8 cellular contexts compared by ENCODE assay signal in the genomic region with DNA sequence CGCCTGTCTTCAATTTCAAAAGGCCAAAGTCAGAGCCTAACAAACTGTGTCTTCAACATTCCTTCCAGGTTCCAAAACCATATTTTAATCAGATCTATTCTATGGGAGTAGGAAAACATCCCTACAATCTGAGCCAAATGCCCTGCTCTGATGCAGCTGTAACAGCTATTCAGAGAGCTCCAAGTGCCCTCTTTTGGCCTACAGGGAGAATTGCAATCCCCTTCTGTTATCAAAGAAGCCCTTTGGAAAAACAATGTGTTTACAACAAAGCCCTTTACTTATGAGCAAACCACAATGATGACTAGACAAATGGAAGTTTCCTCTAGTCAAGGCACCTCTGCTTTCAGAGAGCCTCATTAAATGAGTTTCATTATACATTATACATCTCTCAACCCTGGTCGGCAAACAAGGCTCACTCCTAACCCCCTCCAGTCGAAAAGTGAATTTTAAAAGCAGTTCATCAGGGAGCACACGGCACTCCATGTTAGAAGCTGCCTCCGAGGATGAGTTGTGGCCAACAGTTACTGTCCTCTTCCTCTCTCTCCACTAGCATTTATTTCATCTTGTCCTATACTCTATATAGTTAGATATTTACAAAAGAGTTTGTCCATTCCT. TPM values are rescaled to one million over a fixed set of nuclear protein-coding genes. Genes with fewer than 3 reads are reported as not detected.
DNase-seq lines count a peak whose midpoint lies in the region; ATAC-seq, FAIRE-seq and TF ChIP-seq lines count a peak whose summit lies in the region.

No MANE protein-coding gene starts in this region.

- H3K9me3 Mint-ChIP-seq in activated CD4-positive, alpha-beta memory T cell treated with anti-CD3 and anti-CD28 coated beads, Interleukin-2, amount 10 ng/mL, durations not matched to agents 7 days and 5 days: no peaks in the 10 kb centered on the region

- no peak overlapping the region for H3K4me3 ChIP-seq in smooth muscle cell

- H2AFZ ChIP-seq in smooth muscle cell (ENCODE audit: low read depth): no peak overlapping the region

- CTCF ChIA-PET in activated CD4-positive, alpha-beta memory T cell treated with anti-CD3 and anti-CD28 coated beads, Interleukin-2, amount 10 ng/mL, durations not matched to agents 7 days and 5 days (lab: Charles Lee): interaction anchor here (0.6 to 1.6 kb wide), 6 partner anchors 10 to 575 kb away, joined by 3 to 5 read pairs (median 4); no protein-coding TSS in a partner anchor

- H3K4me3 Mint-ChIP-seq in activated CD4-positive, alpha-beta memory T cell treated with anti-CD3 and anti-CD28 coated beads, Interleukin-2, amount 10 ng/mL, durations not matched to agents 7 days and 5 days: no peak overlapping the region

- POLR2A ChIA-PET in activated CD4-positive, alpha-beta memory T cell treated with anti-CD3 and anti-CD28 coated beads, Interleukin-2, amount 10 ng/mL, durations not matched to agents 7 days and 5 days (lab: Charles Lee): interaction anchor here (1.4 kb wide), 1 partner anchor 10 kb away, joined by 3 read pairs; no protein-coding TSS in a partner anchor

- H3K27ac Mint-ChIP-seq in activated CD4-positive, alpha-beta memory T cell treated with anti-CD3 and anti-CD28 coated beads, Interleukin-2, amount 10 ng/mL, durations not matched to agents 7 days and 5 days: no peak overlapping the region

- H3K4me1 Mint-ChIP-seq in activated CD4-positive, alpha-beta memory T cell treated with anti-CD3 and anti-CD28 coated beads, Interleukin-2, amount 10 ng/mL, durations not matched to agents 7 days and 5 days: no peaks in the 10 kb centered on the region

- TF ChIP-seq CTCF in VCaP (conservative IDR thresholded peaks at IDR 0.05): peak; percentile 85
- TF ChIP-seq CTCF in smooth muscle cell (IDR thresholded peaks at IDR 0.05; ENCODE audit: borderline replicate concordance, insufficient read depth, poor library complexity, severe bottlenecking): peak; percentile 83

- no peak overlapping the region for H3K4me2 ChIP-seq in smooth muscle cell

- H3K9ac ChIP-seq in smooth muscle cell (ENCODE audit: low read depth): no peak overlapping the region

- H4K20me1 ChIP-seq in smooth muscle cell (ENCODE audit: low read depth): no peaks in the 10 kb centered on the region

- no peaks in the 10 kb centered on the region for H3K36me3 Mint-ChIP-seq in activated CD4-positive, alpha-beta memory T cell treated with anti-CD3 and anti-CD28 coated beads, Interleukin-2, amount 10 ng/mL, durations not matched to agents 7 days and 5 days (ENCODE audit: low read depth)

- no peak for TF ChIP-seq POLR2A in GM12892 (IDR thresholded peaks at IDR 0.05; ENCODE audit: low read depth, low read length)

- H3K27me3 Mint-ChIP-seq in activated CD4-positive, alpha-beta memory T cell treated with anti-CD3 and anti-CD28 coated beads, Interleukin-2, amount 10 ng/mL, durations not matched to agents 7 days and 5 days: peaks cover 2% of the 10 kb centered on the region

- H3F3A ChIP-seq in smooth muscle cell (ENCODE audit: low read depth): no peaks in the 10 kb centered on the region

- peak; percentile 54 for ATAC-seq in left ventricle myocardium superior

- no peak for FAIRE-seq in GM12892 (lab: Jason Lieb, UNC)

- H3K27ac ChIP-seq in VCaP (no peak overlapping the region), smooth muscle cell (ENCODE audit: low read depth) (no peak overlapping the region)

- H3K9me3 ChIP-seq in smooth muscle cell (replicated peaks; ENCODE audit: low read depth): no peaks in the 10 kb centered on the region

- no peaks in the 10 kb centered on the region for H3K27me3 ChIP-seq in smooth muscle cell (ENCODE audit: low read depth)

- H3K79me2 ChIP-seq in smooth muscle cell (ENCODE audit: low read depth): no peaks in the 10 kb centered on the region

- H3K4me1 ChIP-seq in smooth muscle cell (ENCODE audit: low read depth): no peaks in the 10 kb centered on the region

- WGBS in smooth muscle cell (ENCODE audit: low lambda C conversion rate): 50% methylated on average over 5 of the region's 5 CpGs

- DNase-seq in AG08396 (ENCODE audit: low spot score) (peak; percentile 48), GM12892 (ENCODE audit: insufficient read length) (peak; percentile 1), NAMALWA (ENCODE audit: low spot score) (peak; percentile 46), left ventricle myocardium superior (no peak), smooth muscle cell (lab: John Stamatoyannopoulos, UW; ENCODE audit: unreplicated experiment) (no peak), GF-D8 (lab: John Stamatoyannopoulos, UW) (no peak)
- no peak for DNase-seq in activated CD4-positive, alpha-beta memory T cell treated with anti-CD3 and anti-CD28 coated beads, Interleukin-2, amount 10 ng/mL, durations not matched to agents 7 days and 5 days

- H3K36me3 ChIP-seq in smooth muscle cell (ENCODE audit: low read depth): no peaks in the 10 kb centered on the region

- intact Hi-C loops in left ventricle myocardium superior (cut with micrococcal nuclease): no loop called here

RNA-seq across cellular contexts. Expression of gene TMCO5A, which starts 42.6 kb away (rescaled TPM):
- not detected for polyA plus RNA-seq in GM12892 (2012; ENCODE audit: missing spikeins)
- total RNA-seq in left ventricle myocardium superior (not detected), smooth muscle cell (not detected in 2 replicates)
- polyA plus RNA-seq in smooth muscle cell: not detected in 2 replicates
- not detected for total RNA-seq in activated CD4-positive, alpha-beta memory T cell treated with anti-CD3 and anti-CD28 coated beads, Interleukin-2, amount 10 ng/mL, durations not matched to agents 7 days and 5 days

Comparison
In these comparisons a context has a peak if more than half of its experiments do, and no peak if none do; other contexts are left out.
1. DNase-seq: peak in AG08396 (single experiment), GM12892 (single experiment) and NAMALWA (single experiment); none in left ventricle myocardium superior (single experiment), smooth muscle cell (single experiment), activated CD4-positive, alpha-beta memory T cell treated with anti-CD3 and anti-CD28 coated beads, Interleukin-2, amount 10 ng/mL, durations not matched to agents 7 days and 5 days (single experiment) and GF-D8 (single experiment).